In the genomic region with DNA sequence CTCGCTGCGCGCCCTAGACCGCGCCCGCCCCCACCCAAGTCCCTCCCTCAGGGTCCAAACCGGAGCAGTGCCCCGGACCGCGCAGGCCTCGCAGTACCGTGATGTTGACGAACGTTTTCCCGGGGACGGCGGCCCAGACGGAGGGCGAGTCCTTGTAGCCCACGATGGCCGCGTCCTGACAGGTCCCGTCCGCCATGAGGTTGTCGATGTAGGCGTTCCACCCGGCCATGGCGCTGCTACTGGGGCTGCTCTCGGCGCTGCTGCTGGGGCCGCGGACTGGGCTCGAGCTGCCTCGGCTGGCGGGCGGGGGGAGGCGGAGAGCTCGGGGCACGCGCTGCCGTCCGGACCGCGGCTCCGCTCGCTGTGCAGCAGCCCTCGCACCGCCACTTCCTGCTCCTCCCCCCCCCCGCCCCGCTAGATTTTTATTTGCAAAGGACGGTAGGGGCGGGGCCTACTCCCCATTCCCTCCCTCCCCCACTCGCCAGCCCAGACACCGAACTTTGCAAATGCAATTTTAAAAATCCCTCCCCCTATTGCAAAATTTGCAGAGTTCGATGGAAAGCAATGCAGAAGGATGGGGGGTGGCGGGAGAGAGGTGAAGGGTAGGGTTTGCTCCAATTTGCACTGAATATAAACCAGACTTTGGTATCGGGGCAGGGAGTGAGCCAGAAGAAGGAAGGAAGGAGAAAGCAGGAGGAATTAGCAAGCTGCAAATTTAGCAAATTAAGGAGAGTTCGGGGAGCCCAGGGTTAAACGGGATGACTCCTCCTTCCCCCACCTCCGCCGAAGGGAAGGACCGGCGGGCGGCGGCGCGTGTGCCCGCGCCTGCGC, we compare ENCODE assay signal across 8 cellular contexts.
DNase-seq lines count a peak whose midpoint lies in the region; ATAC-seq and TF ChIP-seq lines count a peak whose summit lies in the region.

A gene (minus strand): TSS at position 365 of the 831 bp plus-strand sequence. CDS start 136 bp downstream, at position 229.

- no peaks in the 10 kb centered on the region for H3K27me3 ChIP-seq in HL-60 (ENCODE audit: insufficient read depth, poor library complexity, severe bottlenecking)

- TF ChIP-seq POLR2A in GM15510 (IDR thresholded peaks at IDR 0.05; ENCODE audit: borderline replicate concordance, extremely low read depth, insufficient read length) = peak; percentile 97

- peak within 1 kb of the TSS; percentile 94 for H3K4me3 Mint-ChIP-seq in effector memory CD8-positive, alpha-beta T cell
- peak within 1 kb of the TSS; percentile 99 for H3K4me3 Mint-ChIP-seq in memory B cell

- DNase-seq in HL-60 (ENCODE audit: low read depth in 1 of 2, low spot score in 1 of 2) (peak; percentile 69 to 89), NOMO-1 treated with DMSO at 0.1 percent for 48 hours (lab: John Stamatoyannopoulos, UW; ENCODE audit: unreplicated experiment) (peak; percentile 95), memory B cell (ENCODE audit: low spot score in 2 of 2) (peak; percentile 72 to 87)
- peak; percentile 64 to 81 (median 69) for DNase-seq in activated CD8-positive, alpha-beta memory T cell treated with anti-CD3 and anti-CD28 coated beads for 48 hours (ENCODE audit: low read depth in 2 of 3, low spot score in 2 of 3)
- DNase-seq in effector memory CD8-positive, alpha-beta T cell = peak; percentile 82 to 83 (median 82)
- peak; percentile 81 to 94 (median 89) for DNase-seq in stimulated activated CD4-positive, alpha-beta T cell treated with anti-CD3 and anti-CD28 coated beads, TNF-alpha, amount 100 ng/mL, for 48 hours (ENCODE audit: low read depth in 3 of 3)

- peak within 1 kb of the TSS; percentile 98 for H3K27ac ChIP-seq in HL-60 (replicated peaks)

- peak within 1 kb of the TSS; percentile 91 to 94 for H3K27ac Mint-ChIP-seq in effector memory CD8-positive, alpha-beta T cell
- peak within 1 kb of the TSS; percentile 97 for H3K27ac Mint-ChIP-seq in memory B cell

- no peaks in the 10 kb centered on the region for H3K9me3 Mint-ChIP-seq in effector memory CD8-positive, alpha-beta T cell
- H3K9me3 Mint-ChIP-seq in memory B cell = no peaks in the 10 kb centered on the region

- H3K36me3 Mint-ChIP-seq in effector memory CD8-positive, alpha-beta T cell (ENCODE audit: insufficient read depth) = peaks cover 50% of the 10 kb centered on the region
- H3K36me3 Mint-ChIP-seq in memory B cell = peaks cover 19% of the 10 kb centered on the region

- no peak for TF ChIP-seq CTCF in HL-60 (IDR thresholded peaks at IDR 0.05; ENCODE audit: insufficient read depth, low read length)

- H3K27me3 Mint-ChIP-seq in effector memory CD8-positive, alpha-beta T cell = no peaks in the 10 kb centered on the region
- no peaks in the 10 kb centered on the region for H3K27me3 Mint-ChIP-seq in memory B cell

- peaks cover 45 to 49% of the 10 kb centered on the region in 2 donors for H3K4me1 Mint-ChIP-seq in effector memory CD8-positive, alpha-beta T cell (ENCODE audit: low read depth in 2 of 2)
- H3K4me1 Mint-ChIP-seq in memory B cell = peaks cover 44% of the 10 kb centered on the region

- peak; percentile 47 for ATAC-seq in effector memory CD8-positive, alpha-beta T cell (replicated peaks)
- ATAC-seq in memory B cell (ENCODE audit: low read depth) (peak; percentile 49), HG03108 (IDR thresholded peaks at IDR 0.05; ENCODE audit: unreplicated experiment) (no peak)

- peak within 1 kb of the TSS; percentile 67 for H3K4me3 ChIP-seq in HL-60 (replicated peaks; ENCODE audit: insufficient read depth, low read length)
